In the genomic region with DNA sequence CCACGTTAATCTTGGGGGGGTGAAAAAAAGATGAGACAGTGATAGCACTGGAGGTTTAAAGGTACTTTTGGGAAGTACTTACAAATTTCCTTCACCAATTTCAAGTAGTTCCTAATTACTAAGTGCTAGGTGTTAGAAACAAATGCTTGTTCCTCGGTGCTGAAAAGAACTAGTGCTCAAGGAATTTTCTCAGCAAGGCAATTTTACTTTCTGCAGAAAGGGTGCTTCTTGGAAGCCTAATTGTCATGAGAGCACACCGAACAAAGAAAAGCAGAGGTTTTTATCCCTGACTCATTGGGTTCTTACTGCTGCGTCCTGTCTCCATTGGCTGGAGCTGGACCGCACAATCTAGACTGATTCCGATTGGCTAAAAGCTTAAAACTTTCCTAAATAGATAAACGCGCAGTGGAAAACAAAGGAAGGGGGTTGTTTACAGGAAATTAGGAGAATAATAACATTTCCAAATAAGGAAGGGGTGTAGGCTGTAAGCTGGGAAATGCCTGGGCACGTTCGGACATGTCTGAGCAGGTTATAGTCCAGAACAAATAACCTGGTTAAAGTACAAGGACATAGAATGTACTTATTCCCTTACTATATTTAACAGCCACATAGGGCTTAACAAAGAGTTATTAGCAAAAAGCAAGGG, we compare ENCODE assay signal across 13 cellular contexts. TPM values are rescaled to one million over a fixed set of nuclear protein-coding genes. Genes with fewer than 3 reads are reported as not detected.
A peak's percentile ranks its signal among the peaks of the same experiment; 100 is the strongest.
DNase-seq lines count a peak whose midpoint lies in the region; ATAC-seq and TF ChIP-seq lines count a peak whose summit lies in the region.
"Had no signal": no experiment of that assay in that cellular context is flagged by ENCODE, and none has a peak within 500 bp of the region (broad histone marks: within the 10 kb centered on the region; RNA-seq: fewer than 3 reads in every experiment).

No MANE protein-coding gene starts in this region.

- no peak for TF ChIP-seq CTCF in smooth muscle cell (IDR thresholded peaks at IDR 0.05; ENCODE audit: borderline replicate concordance, insufficient read depth, poor library complexity, severe bottlenecking)

- no peaks in the 10 kb centered on the region for H3K9me3 ChIP-seq in smooth muscle cell (replicated peaks; ENCODE audit: low read depth)

- H4K20me1 ChIP-seq in smooth muscle cell (ENCODE audit: low read depth) = peaks cover 8% of the 10 kb centered on the region

- no peak overlapping the region for H2AFZ ChIP-seq in smooth muscle cell (ENCODE audit: low read depth)

- DNase-seq in activated T-cell treated with anti-CD3 and anti-CD28 coated beads, Interleukin-2, amount 50 U/mL, for 72 hours = no peak
- DNase-seq in activated T-cell treated with anti-CD3 and anti-CD28 coated beads for 4 hours (no peak), NCI-H748 treated with DMSO at 0.1 percent for 48 hours (lab: John Stamatoyannopoulos, UW) (peak; percentile 1), epithelial cell of prostate (ENCODE audit: low read depth, low spot score) (peak; percentile 5), smooth muscle cell (lab: John Stamatoyannopoulos, UW; ENCODE audit: unreplicated experiment) (no peak), GM19240 (ENCODE audit: insufficient read length, low spot score) (no peak), ureter (ENCODE audit: low spot score) (no peak)
- DNase-seq: activated effector memory CD4-positive, alpha-beta T cell treated with anti-CD3 and anti-CD28 coated beads, Interleukin-2, amount 50 U/mL, for 16 hours; NCI-H1436 treated with DMSO at 0.1 percent for 48 hours; small intestine; T1000 had no signal

- H3K4me3 Mint-ChIP-seq in activated T-cell treated with anti-CD3 and anti-CD28 coated beads, Interleukin-2, amount 50 U/mL, for 72 hours = no peak overlapping the region

- peak overlapping the region; percentile 57 for H3K27ac ChIP-seq in epithelial cell of prostate
- peak overlapping the region; percentile 84 for H3K27ac ChIP-seq in smooth muscle cell (ENCODE audit: low read depth)
- H3K27ac ChIP-seq: HL-60 had no signal

- H3K27me3 ChIP-seq in smooth muscle cell (ENCODE audit: low read depth) = no peaks in the 10 kb centered on the region

- H3K4me1 Mint-ChIP-seq in activated T-cell treated with anti-CD3 and anti-CD28 coated beads, Interleukin-2, amount 50 U/mL, for 72 hours (ENCODE audit: low read depth) = peaks cover 7% of the 10 kb centered on the region

- no peaks in the 10 kb centered on the region for H3K27me3 Mint-ChIP-seq in activated T-cell treated with anti-CD3 and anti-CD28 coated beads, Interleukin-2, amount 50 U/mL, for 72 hours (ENCODE audit: low read depth)

- peak overlapping the region; percentile 10 for H3K4me2 ChIP-seq in smooth muscle cell

- peaks cover 45% of the 10 kb centered on the region for H3F3A ChIP-seq in smooth muscle cell (ENCODE audit: low read depth)

- peak overlapping the region; percentile 68 for H3K9ac ChIP-seq in smooth muscle cell (ENCODE audit: low read depth)

- H3K4me3 ChIP-seq in smooth muscle cell = no peak overlapping the region

- H3K36me3 ChIP-seq in smooth muscle cell (ENCODE audit: low read depth) = peaks cover 54% of the 10 kb centered on the region

- H3K27ac Mint-ChIP-seq in activated T-cell treated with anti-CD3 and anti-CD28 coated beads, Interleukin-2, amount 50 U/mL, for 72 hours = peak overlapping the region; percentile 16

- peaks cover 18% of the 10 kb centered on the region in 2 donors for H3K9me3 Mint-ChIP-seq in activated T-cell treated with anti-CD3 and anti-CD28 coated beads, Interleukin-2, amount 50 U/mL, for 72 hours

- peaks cover 15% of the 10 kb centered on the region for H3K4me1 ChIP-seq in smooth muscle cell (ENCODE audit: low read depth)

- ATAC-seq in activated T-cell treated with anti-CD3 and anti-CD28 coated beads, Interleukin-2, amount 50 U/mL, for 72 hours (replicated peaks in 1 of 2) = no peak
- ATAC-seq in HG03095 (IDR thresholded peaks at IDR 0.05; ENCODE audit: unreplicated experiment) = no peak

- peaks cover 91% of the 10 kb centered on the region for H3K79me2 ChIP-seq in smooth muscle cell (ENCODE audit: low read depth)

- 79% methylated on average over 10 of the region's 10 CpGs for WGBS in smooth muscle cell (ENCODE audit: low lambda C conversion rate)

- peaks cover 36 to 76% of the 10 kb centered on the region in 2 donors for H3K36me3 Mint-ChIP-seq in activated T-cell treated with anti-CD3 and anti-CD28 coated beads, Interleukin-2, amount 50 U/mL, for 72 hours (ENCODE audit: insufficient read depth in 2 of 2)

RNA-seq across cellular contexts. Expression of gene CHD2, which starts 49.6 kb away (rescaled TPM):
- total RNA-seq in activated T-cell treated with anti-CD3 and anti-CD28 coated beads, Interleukin-2, amount 50 U/mL, for 72 hours = 100 to 1,000 TPM; 208 to 246 TPM
- total RNA-seq in smooth muscle cell (99.2 and 132 TPM in 2 replicates), ureter (193 TPM)
- 64.4 and 81.6 TPM in 2 replicates for polyA plus RNA-seq in smooth muscle cell

Comparison
In these comparisons a context has a peak if more than half of its experiments do, and no peak if none do; other contexts are left out.
1. DNase-seq: peak in NCI-H748 treated with DMSO at 0.1 percent for 48 hours (single experiment) and epithelial cell of prostate (single experiment); none in activated T-cell treated with anti-CD3 and anti-CD28 coated beads, Interleukin-2, amount 50 U/mL, for 72 hours (0 of 2), activated T-cell treated with anti-CD3 and anti-CD28 coated beads for 4 hours (single experiment), smooth muscle cell (single experiment), GM19240 (single experiment) and ureter (single experiment).